In the genomic region with DNA sequence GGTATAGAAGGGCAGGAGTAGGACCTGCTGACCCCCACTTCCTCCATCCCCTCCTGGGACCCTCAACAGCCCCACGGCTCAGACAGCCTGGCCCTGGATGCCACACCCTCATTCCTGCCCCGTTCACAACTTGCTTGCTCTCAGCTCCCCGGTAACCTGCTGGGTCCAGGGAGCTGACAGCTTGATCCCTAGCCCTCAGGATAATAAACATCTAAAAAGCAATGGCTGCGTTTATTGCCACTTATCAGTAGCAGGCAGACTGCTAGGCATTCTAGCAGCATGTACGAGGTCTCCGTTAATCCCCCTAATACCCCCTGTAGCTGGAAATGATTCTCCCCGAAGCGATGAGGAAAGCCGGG, we compare ENCODE assay signal across 1 cellular context.
TF ChIP-seq lines count a peak whose summit lies in the region.

No MANE protein-coding gene starts in this region.

TF ChIP-seq in H1, 55 proteins besides CTCF, POLR2A, EP300 and RAD21:
- TF ChIP-seq, protein P1, sequence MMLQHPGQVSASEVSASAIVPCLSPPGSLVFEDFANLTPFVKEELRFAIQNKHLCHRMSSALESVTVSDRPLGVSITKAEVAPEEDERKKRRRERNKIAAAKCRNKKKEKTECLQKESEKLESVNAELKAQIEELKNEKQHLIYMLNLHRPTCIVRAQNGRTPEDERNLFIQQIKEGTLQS (IDR thresholded peaks at IDR 0.05; ENCODE audit: insufficient read depth, low read depth, low read length) = no peak
- 0 out of 2 replicates have a peak, but pooled peaks have one; percentile 8 for TF ChIP-seq POLR2AphosphoS5 (IDR thresholded peaks at IDR 0.05; ENCODE audit: low read depth, low read length)
